ENCODE assay signal across 8 cellular contexts in genomic region chr11:6693342-6694228, GRCh38.
DNase-seq lines count a peak whose midpoint lies in the region; ATAC-seq and TF ChIP-seq lines count a peak whose summit lies in the region.

No MANE protein-coding gene starts in this region.

- H3K9me3 Mint-ChIP-seq in T-helper 2 cell treated with Interferon-gamma antibody and Interleukin-4, amounts not matched to agents 5 μg/mL and 100 μg/mL, for 36 hours: no peaks in the 10 kb centered on the region

- DNase-seq in CD1c-positive myeloid dendritic cell (ENCODE audit: extremely low spot score): peak; percentile 24
- DNase-seq in T-helper 2 cell treated with Interferon-gamma antibody and Interleukin-4, amounts not matched to agents 5 μg/mL and 100 μg/mL, for 36 hours (ENCODE audit: low spot score): peak; percentile 78
- peak; percentile 86 to 98 for DNase-seq in cardiac fibroblast (ENCODE audit: low read depth in 2 of 2)
- peak; percentile 54 for DNase-seq in retinal pigment epithelial cell (ENCODE audit: low read depth)
- DNase-seq in iPS-NIHi11 (ENCODE audit: low spot score): no peak
- DNase-seq in NCI-H774 (lab: John Stamatoyannopoulos, UW): no peak

- peaks cover 18% of the 10 kb centered on the region for H3K4me1 Mint-ChIP-seq in T-helper 2 cell treated with Interferon-gamma antibody and Interleukin-4, amounts not matched to agents 5 μg/mL and 100 μg/mL, for 36 hours (ENCODE audit: low read depth)

- peaks cover 10% of the 10 kb centered on the region for H3K36me3 Mint-ChIP-seq in T-helper 2 cell treated with Interferon-gamma antibody and Interleukin-4, amounts not matched to agents 5 μg/mL and 100 μg/mL, for 36 hours (ENCODE audit: low read depth)

- H3K4me3 Mint-ChIP-seq in T-helper 2 cell treated with Interferon-gamma antibody and Interleukin-4, amounts not matched to agents 5 μg/mL and 100 μg/mL, for 36 hours: peak overlapping the region; percentile 54

- no peaks in the 10 kb centered on the region for H3K27me3 Mint-ChIP-seq in T-helper 2 cell treated with Interferon-gamma antibody and Interleukin-4, amounts not matched to agents 5 μg/mL and 100 μg/mL, for 36 hours (ENCODE audit: low read depth)

- TF ChIP-seq CTCF in cardiac fibroblast (IDR thresholded peaks at IDR 0.05; ENCODE audit: low read depth, low read length): no peak
- TF ChIP-seq CTCF in retinal pigment epithelial cell (conservative IDR thresholded peaks at IDR 0.05; ENCODE audit: low read depth, low read length): no peak

- ATAC-seq in HG03432 (IDR thresholded peaks at IDR 0.05; ENCODE audit: unreplicated experiment) (no peak), GM18520 (IDR thresholded peaks at IDR 0.05; ENCODE audit: unreplicated experiment) (no peak)

- H3K27ac Mint-ChIP-seq in T-helper 2 cell treated with Interferon-gamma antibody and Interleukin-4, amounts not matched to agents 5 μg/mL and 100 μg/mL, for 36 hours: peak overlapping the region; percentile 74

- H3K4me3 ChIP-seq in cardiac fibroblast (replicated peaks in 1 of 2; ENCODE audit: low read depth in 2 of 2, low read length in 2 of 2) (no peak overlapping the region), retinal pigment epithelial cell (ENCODE audit: low read length) (no peak overlapping the region)

Comparison
In these comparisons a context has a peak if more than half of its experiments do, and no peak if none do; other contexts are left out.
1. DNase-seq: peak in CD1c-positive myeloid dendritic cell (single experiment), T-helper 2 cell treated with Interferon-gamma antibody and Interleukin-4, amounts not matched to agents 5 μg/mL and 100 μg/mL, for 36 hours (single experiment), cardiac fibroblast (2 of 2) and retinal pigment epithelial cell (single experiment); none in iPS-NIHi11 (single experiment) and NCI-H774 (single experiment).